10 cellular contexts compared by ENCODE assay signal in genomic region chr18:79924814-79925655, GRCh38. TPM values are rescaled to one million over a fixed set of nuclear protein-coding genes. Genes with fewer than 3 reads are reported as not detected.
DNase-seq lines count a peak whose midpoint lies in the region; ATAC-seq and TF ChIP-seq lines count a peak whose summit lies in the region.
"Had no signal": no experiment of that assay in that cellular context is flagged by ENCODE, and none has a peak within 500 bp of the region (broad histone marks: within the 10 kb centered on the region; RNA-seq: fewer than 3 reads in every experiment).

No MANE protein-coding gene starts in this region.

- peaks cover 9% of the 10 kb centered on the region for H3K9me3 Mint-ChIP-seq in activated CD8-positive, alpha-beta memory T cell treated with anti-CD3 and anti-CD28 coated beads, Interleukin-2, amount 10 ng/mL, durations not matched to agents 7 days and 5 days (ENCODE audit: low read depth)
- H3K9me3 Mint-ChIP-seq in brain: peaks cover 20 to 74% (median 33%) of the 10 kb centered on the region in 5 experiments

- H3K27ac ChIP-seq in transverse colon: no peak overlapping the region
- H3K27ac ChIP-seq: thoracic aorta had no signal

- no peaks in the 10 kb centered on the region for H3K27me3 Mint-ChIP-seq in activated CD8-positive, alpha-beta memory T cell treated with anti-CD3 and anti-CD28 coated beads, Interleukin-2, amount 10 ng/mL, durations not matched to agents 7 days and 5 days
- no peaks in the 10 kb centered on the region for H3K27me3 Mint-ChIP-seq in brain

- ATAC-seq in activated CD8-positive, alpha-beta memory T cell treated with anti-CD3 and anti-CD28 coated beads, Interleukin-2, amount 10 ng/mL, durations not matched to agents 7 days and 5 days: no peak
- no peak for ATAC-seq in HG02588 (IDR thresholded peaks at IDR 0.05; ENCODE audit: unreplicated experiment)

- CTCF ChIA-PET in activated CD8-positive, alpha-beta memory T cell treated with anti-CD3 and anti-CD28 coated beads, Interleukin-2, amount 10 ng/mL, durations not matched to agents 7 days and 5 days (lab: Charles Lee): interaction anchor here (0.7 kb wide), 1 partner anchor 38 kb away, joined by 3 read pairs; no protein-coding TSS in a partner anchor
- CTCF ChIA-PET in HEK293T (lab: Yijun Ruan, JAX): no interaction called here

- peaks cover 0 to 21% (median 10%) of the 10 kb centered on the region in 4 donors for H3K36me3 ChIP-seq in transverse colon

- H3K27me3 ChIP-seq in transverse colon: no peaks in the 10 kb centered on the region

- peaks cover 12 to 14% of the 10 kb centered on the region in 2 donors for H3K9me3 ChIP-seq in transverse colon

- no peak for TF ChIP-seq EP300 in transverse colon (IDR thresholded peaks at IDR 0.05; ENCODE audit: low read depth)

- no peak overlapping the region for H3K4me3 Mint-ChIP-seq in activated CD8-positive, alpha-beta memory T cell treated with anti-CD3 and anti-CD28 coated beads, Interleukin-2, amount 10 ng/mL, durations not matched to agents 7 days and 5 days
- peak overlapping the region; percentile 1 to 78 (median 59) for H3K4me3 Mint-ChIP-seq in brain

- TF ChIP-seq CTCF in brain (conservative IDR thresholded peaks at IDR 0.05) (no peak), transverse colon (IDR thresholded peaks at IDR 0.05) (no peak)

- POLR2A ChIA-PET in HEK293T (lab: Yijun Ruan, JAX): no interaction called here

- no peaks in the 10 kb centered on the region for H3K4me1 Mint-ChIP-seq in activated CD8-positive, alpha-beta memory T cell treated with anti-CD3 and anti-CD28 coated beads, Interleukin-2, amount 10 ng/mL, durations not matched to agents 7 days and 5 days
- peaks cover 44% of the 10 kb centered on the region for H3K4me1 Mint-ChIP-seq in brain

- intact Hi-C loops in transverse colon (cut with DNase I; ENCODE audit: low total_unique reads): no loop called here

- H3K4me3 ChIP-seq in transverse colon: no peak overlapping the region
- H3K4me3 ChIP-seq: thoracic aorta had no signal

- peak; percentile 35 for DNase-seq in activated CD8-positive, alpha-beta memory T cell treated with anti-CD3 and anti-CD28 coated beads for 24 hours
- DNase-seq in activated CD8-positive, alpha-beta memory T cell treated with anti-CD3 and anti-CD28 coated beads, Interleukin-2, amount 10 ng/mL, durations not matched to agents 7 days and 5 days: no peak
- DNase-seq in medulla oblongata (ENCODE audit: extremely low spot score) (peak; percentile 44), transverse colon (peak; percentile 6), HEK293T (ENCODE audit: extremely low spot score) (no peak)
- DNase-seq in activated CD4-positive, alpha-beta T cell treated with anti-CD3 and anti-CD28 coated beads, Interleukin-2, amount 50 U/mL, for 1 hour: no peak
- DNase-seq: OCI-M1 had no signal

- no peaks in the 10 kb centered on the region for H3K4me1 ChIP-seq in transverse colon

- no peak overlapping the region for H3K27ac Mint-ChIP-seq in activated CD8-positive, alpha-beta memory T cell treated with anti-CD3 and anti-CD28 coated beads, Interleukin-2, amount 10 ng/mL, durations not matched to agents 7 days and 5 days
- H3K27ac Mint-ChIP-seq in brain: peak overlapping the region; percentile 23 to 94 (median 88)

- H3K36me3 Mint-ChIP-seq in activated CD8-positive, alpha-beta memory T cell treated with anti-CD3 and anti-CD28 coated beads, Interleukin-2, amount 10 ng/mL, durations not matched to agents 7 days and 5 days: peaks cover 32% of the 10 kb centered on the region
- H3K36me3 Mint-ChIP-seq in brain: peaks cover 84% of the 10 kb centered on the region

- 85 to 91% methylated on average over 8 to 25 of the region's 25 CpGs for WGBS in transverse colon (ENCODE audit: low coverage in 1 of 2), 2 donors

- in situ Hi-C loops in transverse colon (cut with MboI; ENCODE audit: low pct_ligation_motif_present in 1 of 4, low pct_unique_long_range_greater_than_20kb in 1 of 4, low sequenced_read_pairs in 3 of 4): no loop called here

- no peak for TF ChIP-seq POLR2A in transverse colon (IDR thresholded peaks at IDR 0.05)

TF ChIP-seq in HEK293T, 16 proteins besides CTCF, POLR2A, EP300 and RAD21:
- TF ChIP-seq LEF1 (IDR thresholded peaks at IDR 0.05; ENCODE audit: borderline replicate concordance): no peak

RNA-seq across cellular contexts. Expression of gene SLC66A2, which starts 26.4 kb away (rescaled TPM):
- 10 to 100 TPM; 23.4 TPM for total RNA-seq in activated CD8-positive, alpha-beta memory T cell treated with anti-CD3 and anti-CD28 coated beads, Interleukin-2, amount 10 ng/mL, durations not matched to agents 7 days and 5 days
- 45.1 TPM for polyA plus RNA-seq in brain (ENCODE audit: insufficient read depth, low read depth, low replicate concordance)
- 100 to 1,000 TPM in 2 of 4 donors, 10 to 100 TPM in 2; 56.5 to 183 (median 92.9) TPM for total RNA-seq in transverse colon

RNA-seq across cellular contexts. Expression of gene HSBP1L1, which starts 39.4 kb away (rescaled TPM):
- 1 to 10 TPM; 1.1 to 5.0 TPM for total RNA-seq in activated CD8-positive, alpha-beta memory T cell treated with anti-CD3 and anti-CD28 coated beads, Interleukin-2, amount 10 ng/mL, durations not matched to agents 7 days and 5 days
- polyA plus RNA-seq in brain (ENCODE audit: insufficient read depth, low read depth, low replicate concordance): 3.3 TPM
- total RNA-seq in transverse colon: 100 to 1,000 TPM in 2 of 4 donors, 10 to 100 TPM in 2; 48.4 to 211 (median 109) TPM

Comparison
In these comparisons a context has a peak if more than half of its experiments do, and no peak if none do; other contexts are left out.
1. DNase-seq: peak in activated CD8-positive, alpha-beta memory T cell treated with anti-CD3 and anti-CD28 coated beads for 24 hours (single experiment), medulla oblongata (single experiment) and transverse colon (single experiment); none in activated CD8-positive, alpha-beta memory T cell treated with anti-CD3 and anti-CD28 coated beads, Interleukin-2, amount 10 ng/mL, durations not matched to agents 7 days and 5 days (single experiment), activated CD4-positive, alpha-beta T cell treated with anti-CD3 and anti-CD28 coated beads, Interleukin-2, amount 50 U/mL, for 1 hour (single experiment) and HEK293T (single experiment).
2. RNA of gene HSBP1L1, which starts 39.4 kb away (total RNA-seq): 48.4 to 211 TPM in transverse colon; 1.1 to 5.0 TPM in activated CD8-positive, alpha-beta memory T cell treated with anti-CD3 and anti-CD28 coated beads, Interleukin-2, amount 10 ng/mL, durations not matched to agents 7 days and 5 days; every median in the first group is over 4 times any median in the second.